ENCODE assay signal across 8 cellular contexts in genomic region chr4:1249148-1249730, GRCh38. TPM values are rescaled to one million over a fixed set of nuclear protein-coding genes. Genes with fewer than 3 reads are reported as not detected.
A peak's percentile ranks its signal among the peaks of the same experiment; 100 is the strongest.
DNase-seq lines count a peak whose midpoint lies in the region; ATAC-seq and TF ChIP-seq lines count a peak whose summit lies in the region.

No MANE protein-coding gene starts in this region.

- peaks cover 66% of the 10 kb centered on the region for H3K79me2 ChIP-seq in Loucy (ENCODE audit: insufficient read depth, low read length)

- peaks cover 3% of the 10 kb centered on the region for H3K36me3 Mint-ChIP-seq in T-helper 17 cell (ENCODE audit: low read depth)

- H4K20me1 ChIP-seq in Loucy (ENCODE audit: insufficient read depth, low read length, poor library complexity, severe bottlenecking), result peaks cover 39% of the 10 kb centered on the region

- peaks cover 37% of the 10 kb centered on the region for H3K4me1 ChIP-seq in Loucy (ENCODE audit: insufficient read depth, low read length, poor library complexity, severe bottlenecking)
- H3K4me1 ChIP-seq in aorta (ENCODE audit: control insufficient read depth in 1 of 2, insufficient read depth in 2 of 2, low read length in 2 of 2), result peaks cover 0 to 3% of the 10 kb centered on the region in 2 donors

- H3K9ac ChIP-seq in Loucy (ENCODE audit: low read depth, low read length, poor library complexity, severe bottlenecking), result peak overlapping the region; percentile 95

- H3K9me3 ChIP-seq in Loucy (ENCODE audit: insufficient read depth, low read depth, low read length), result no peaks in the 10 kb centered on the region
- H3K9me3 ChIP-seq in T-helper 17 cell (ENCODE audit: control insufficient read depth, low read length, poor library complexity, severe bottlenecking), result no peaks in the 10 kb centered on the region
- peaks cover 3% of the 10 kb centered on the region for H3K9me3 ChIP-seq in aorta (ENCODE audit: control insufficient read depth, low read length)

- intact Hi-C loops in aorta (cut with DNase I), result loop anchor here (1.0 to 10.0 kb wide), 4 partner anchors 54 to 114 kb away; no protein-coding TSS in a partner anchor

- no peaks in the 10 kb centered on the region for H3F3A ChIP-seq in Loucy (ENCODE audit: low read depth)

- H3K27ac ChIP-seq in angular gyrus (ENCODE audit: low read depth, low read length) (peak overlapping the region; percentile 93), aorta (ENCODE audit: low read depth in 1 of 2, low read length in 2 of 2) (peak overlapping the region; percentile 76 to 84)

- peak; percentile 93 for DNase-seq in GM10266 (ENCODE audit: extremely low spot score)
- DNase-seq in H4 (ENCODE audit: low spot score), result peak; percentile 74
- DNase-seq in T-helper 17 cell, result peak; percentile 79 to 85 (median 84)
- peak; percentile 48 for DNase-seq in hepatic stellate cell (ENCODE audit: low spot score)
- peak; percentile 33 for DNase-seq in renal cortical epithelial cell (ENCODE audit: low read depth)
- peak; percentile 92 to 95 for DNase-seq in aorta

- 0% methylated on average over 34 to 86 of the region's 86 CpGs for WGBS in aorta, 2 donors

- TF ChIP-seq CTCF in GM10266 (IDR thresholded peaks at IDR 0.05; ENCODE audit: control insufficient read depth, insufficient read depth, low read depth, missing control alignments) (no peak), Loucy (conservative IDR thresholded peaks at IDR 0.05; ENCODE audit: low read length) (no peak)

- no peaks in the 10 kb centered on the region for H3K27me3 Mint-ChIP-seq in T-helper 17 cell

- no peaks in the 10 kb centered on the region for H3K9me2 ChIP-seq in Loucy (replicated peaks; ENCODE audit: low read depth, low read length)

- peak overlapping the region; percentile 75 for H2AFZ ChIP-seq in Loucy (ENCODE audit: low read length)

- H3K36me3 ChIP-seq in Loucy (ENCODE audit: insufficient read depth, low read length) (no peaks in the 10 kb centered on the region), aorta (ENCODE audit: control insufficient read depth in 1 of 2, insufficient read depth in 2 of 2, low read length in 1 of 2) (no peaks in the 10 kb centered on the region)

- H3K4me3 ChIP-seq in Loucy (ENCODE audit: low read length, poor library complexity, severe bottlenecking) (peak overlapping the region; percentile 95), aorta (ENCODE audit: low read length in 2 of 2) (peak overlapping the region; percentile 74 to 86)

- peaks cover 60% of the 10 kb centered on the region for H3K4me1 Mint-ChIP-seq in T-helper 17 cell

- peak overlapping the region; percentile 98 for H3K27ac Mint-ChIP-seq in T-helper 17 cell

- ATAC-seq in T-helper 17 cell (peak; percentile 69), aorta (ENCODE audit: low FRiP score) (peak; percentile 85)

- H3K4me3 Mint-ChIP-seq in T-helper 17 cell, result peak overlapping the region; percentile 94

- peak overlapping the region; percentile 100 for H3K4me2 ChIP-seq in Loucy (ENCODE audit: low read depth, low read length, poor library complexity, severe bottlenecking)

- H3K27me3 ChIP-seq in Loucy (ENCODE audit: insufficient read depth, low read length, poor library complexity, severe bottlenecking) (peaks cover 6% of the 10 kb centered on the region), aorta (ENCODE audit: control insufficient read depth in 1 of 2, insufficient read depth in 2 of 2, low read length in 1 of 2) (no peaks in the 10 kb centered on the region)

RNA-seq across cellular contexts. Expression of gene CTBP1, which starts 0.3 kb away (rescaled TPM):
- total RNA-seq in H4 (2014; rRNA removed; shearing (Covaris generic)), result 81.0 and 106 TPM in 2 replicates
- total RNA-seq in T-helper 17 cell, result 100 to 1,000 TPM; 164 to 184 TPM
- total RNA-seq in renal cortical epithelial cell, result 277 and 362 TPM in 2 replicates
- 100 to 1,000 TPM; 111 to 145 TPM for total RNA-seq in aorta
- 10 to 100 TPM; 66.4 to 96.5 TPM for polyA plus RNA-seq in aorta

RNA-seq across cellular contexts. Expression of gene MAEA, which starts 40.5 kb away (rescaled TPM):
- total RNA-seq in H4 (2014; rRNA removed; shearing (Covaris generic)), result 54.3 and 69.4 TPM in 2 replicates
- 10 to 100 TPM; 46.9 to 75.8 TPM for total RNA-seq in T-helper 17 cell
- total RNA-seq in renal cortical epithelial cell, result 90.5 and 139 TPM in 2 replicates
- total RNA-seq in aorta, result 10 to 100 TPM; 49.8 to 61.3 TPM
- polyA plus RNA-seq in aorta, result 10 to 100 TPM; 32.4 to 62.0 TPM

Comparison
In these comparisons a context has a peak if more than half of its experiments do, and no peak if none do; other contexts are left out.
1. Peak in every context shown above with its lines: DNase-seq, ATAC-seq, H3K4me3 ChIP-seq and H3K27ac ChIP-seq.
2. DNase-seq: peak in every context shown above with its lines; median percentile 94 in aorta; 93 in GM10266; 84 in T-helper 17 cell; 74 in H4; 48 in hepatic stellate cell; 33 in renal cortical epithelial cell.